In genomic region chr7:31466036-31466435, GRCh38 we compare ENCODE assay signal across 25 cellular contexts. TPM values are rescaled to one million over a fixed set of nuclear protein-coding genes. Genes with fewer than 3 reads are reported as not detected.
DNase-seq lines count a peak whose midpoint lies in the region; ATAC-seq and TF ChIP-seq lines count a peak whose summit lies in the region.
"Had no signal": no experiment of that assay in that cellular context is flagged by ENCODE, and none has a peak within 500 bp of the region (broad histone marks: within the 10 kb centered on the region; RNA-seq: fewer than 3 reads in every experiment).

No MANE protein-coding gene starts in this region.

- POLR2A ChIA-PET in activated CD4-positive, alpha-beta T cell treated with anti-CD3 and anti-CD28 coated beads for 36 hours (lab: Charles Lee): no interaction called here

- no peaks in the 10 kb centered on the region for H3K9me3 Mint-ChIP-seq in activated CD4-positive, alpha-beta T cell treated with anti-CD3 and anti-CD28 coated beads for 36 hours (ENCODE audit: low read depth)
- H3K9me3 Mint-ChIP-seq: activated T-cell treated with anti-CD3 and anti-CD28 coated beads, Interleukin-2, amount 50 U/mL, for 24 hours; CD8-positive, alpha-beta T cell; mesothelial cell of epicardium; nephron had no signal

- H3K9me3 ChIP-seq in gastroesophageal sphincter (no peaks in the 10 kb centered on the region), SJCRH30 (replicated peaks) (no peaks in the 10 kb centered on the region)
- H3K9me3 ChIP-seq: ascending aorta had no signal

- intact Hi-C loops in activated CD4-positive, alpha-beta T cell treated with anti-CD3 and anti-CD28 coated beads for 36 hours (cut with DNase I, micrococcal nuclease): no loop called here

- H3K4me1 Mint-ChIP-seq in activated CD4-positive, alpha-beta T cell treated with anti-CD3 and anti-CD28 coated beads for 36 hours: no peaks in the 10 kb centered on the region
- H3K4me1 Mint-ChIP-seq: activated CD4-positive, alpha-beta memory T cell treated with anti-CD3 and anti-CD28 coated beads, Interleukin-2, amount 10 ng/mL, durations not matched to agents 7 days and 5 days; activated naive CD4-positive, alpha-beta T cell treated with anti-CD3 and anti-CD28 coated beads, Interleukin-2, amount 10 ng/mL, durations not matched to agents 7 days and 5 days; mesothelial cell of epicardium; nephron had no signal

- no peak for TF ChIP-seq POLR2A in gastroesophageal sphincter (IDR thresholded peaks at IDR 0.05)

- H3K4me1 ChIP-seq in gastroesophageal sphincter: no peaks in the 10 kb centered on the region
- H3K4me1 ChIP-seq in SJCRH30: no peaks in the 10 kb centered on the region
- H3K4me1 ChIP-seq: ascending aorta had no signal

- H3K27ac ChIP-seq in gastroesophageal sphincter (no peak overlapping the region), SJCRH30 (no peak overlapping the region)
- H3K27ac ChIP-seq: ascending aorta, WERI-Rb-1 had no signal

- no peak for TF ChIP-seq CTCF in gastroesophageal sphincter (IDR thresholded peaks at IDR 0.05)

- DNase-seq in NCI-H2029 treated with DMSO at 0.1 percent for 48 hours (lab: John Stamatoyannopoulos, UW) (peak; percentile 56), iPS DF 4.7 (ENCODE audit: extremely low read depth, low spot score) (peak; percentile 78), SJCRH30 (no peak)
- DNase-seq in activated CD4-positive, alpha-beta T cell treated with anti-CD3 and anti-CD28 coated beads for 36 hours: no peak
- DNase-seq: activated CD4-positive, alpha-beta memory T cell treated with anti-CD3 and anti-CD28 coated beads, Interleukin-2, amount 10 ng/mL, durations not matched to agents 7 days and 5 days; activated naive CD4-positive, alpha-beta T cell treated with anti-CD3 and anti-CD28 coated beads, Interleukin-2, amount 10 ng/mL, durations not matched to agents 7 days and 5 days; activated T-cell treated with anti-CD3 and anti-CD28 coated beads, Interleukin-2, amount 50 U/mL, for 24 hours; CD8-positive, alpha-beta T cell; Karpas-422; left colon; NCI-H1048; Right ventricle myocardium superior; stimulated activated CD4-positive, alpha-beta T cell treated with anti-CD3 and anti-CD28 coated beads, Interleukin-4, amount 100 ng/mL, for 1 hour; WERI-Rb-1 had no signal

- TF ChIP-seq EP300 in gastroesophageal sphincter (IDR thresholded peaks at IDR 0.05): no peak

- no peaks in the 10 kb centered on the region for H3K36me3 ChIP-seq in gastroesophageal sphincter
- no peaks in the 10 kb centered on the region for H3K36me3 ChIP-seq in SJCRH30
- H3K36me3 ChIP-seq: ascending aorta, WERI-Rb-1 had no signal

- H3K36me3 Mint-ChIP-seq in activated CD4-positive, alpha-beta T cell treated with anti-CD3 and anti-CD28 coated beads for 36 hours (ENCODE audit: low read depth): no peaks in the 10 kb centered on the region
- H3K36me3 Mint-ChIP-seq: activated naive CD4-positive, alpha-beta T cell treated with anti-CD3 and anti-CD28 coated beads, Interleukin-2, amount 10 ng/mL, durations not matched to agents 7 days and 5 days; CD8-positive, alpha-beta T cell; mesothelial cell of epicardium had no signal

- no peak overlapping the region for H3K4me3 ChIP-seq in gastroesophageal sphincter
- H3K4me3 ChIP-seq in SJCRH30: no peak overlapping the region
- H3K4me3 ChIP-seq: ascending aorta had no signal

- no peak overlapping the region for H3K27ac Mint-ChIP-seq in activated CD4-positive, alpha-beta T cell treated with anti-CD3 and anti-CD28 coated beads for 36 hours
- H3K27ac Mint-ChIP-seq: activated CD4-positive, alpha-beta memory T cell treated with anti-CD3 and anti-CD28 coated beads, Interleukin-2, amount 10 ng/mL, durations not matched to agents 7 days and 5 days; activated naive CD4-positive, alpha-beta T cell treated with anti-CD3 and anti-CD28 coated beads, Interleukin-2, amount 10 ng/mL, durations not matched to agents 7 days and 5 days; activated T-cell treated with anti-CD3 and anti-CD28 coated beads, Interleukin-2, amount 50 U/mL, for 24 hours; CD8-positive, alpha-beta T cell; mesothelial cell of epicardium; nephron had no signal

- 20 to 33% methylated on average over 1 of the region's 1 CpG for WGBS in gastroesophageal sphincter (ENCODE audit: low coverage in 1 of 2), 2 donors

- CTCF ChIA-PET in activated CD4-positive, alpha-beta T cell treated with anti-CD3 and anti-CD28 coated beads for 36 hours (lab: Charles Lee): no interaction called here

- peaks cover 4% of the 10 kb centered on the region for H3K27me3 Mint-ChIP-seq in activated CD4-positive, alpha-beta T cell treated with anti-CD3 and anti-CD28 coated beads for 36 hours
- H3K27me3 Mint-ChIP-seq: activated CD4-positive, alpha-beta memory T cell treated with anti-CD3 and anti-CD28 coated beads, Interleukin-2, amount 10 ng/mL, durations not matched to agents 7 days and 5 days; activated naive CD4-positive, alpha-beta T cell treated with anti-CD3 and anti-CD28 coated beads, Interleukin-2, amount 10 ng/mL, durations not matched to agents 7 days and 5 days; activated T-cell treated with anti-CD3 and anti-CD28 coated beads, Interleukin-2, amount 50 U/mL, for 24 hours had no signal

- H3K4me3 Mint-ChIP-seq in activated CD4-positive, alpha-beta T cell treated with anti-CD3 and anti-CD28 coated beads for 36 hours: no peak overlapping the region
- H3K4me3 Mint-ChIP-seq: activated CD4-positive, alpha-beta memory T cell treated with anti-CD3 and anti-CD28 coated beads, Interleukin-2, amount 10 ng/mL, durations not matched to agents 7 days and 5 days; activated naive CD4-positive, alpha-beta T cell treated with anti-CD3 and anti-CD28 coated beads, Interleukin-2, amount 10 ng/mL, durations not matched to agents 7 days and 5 days; activated T-cell treated with anti-CD3 and anti-CD28 coated beads, Interleukin-2, amount 50 U/mL, for 24 hours; CD8-positive, alpha-beta T cell; mesothelial cell of epicardium; nephron had no signal

- H3K27me3 ChIP-seq in gastroesophageal sphincter (no peaks in the 10 kb centered on the region), SJCRH30 (peaks cover 25% of the 10 kb centered on the region)
- H3K27me3 ChIP-seq: ascending aorta had no signal

- ATAC-seq in GM18498 (IDR thresholded peaks at IDR 0.05; ENCODE audit: unreplicated experiment): peak; percentile 76
- ATAC-seq in GM21447 (IDR thresholded peaks at IDR 0.05; ENCODE audit: unreplicated experiment): peak; percentile 76
- no peak for ATAC-seq in gastroesophageal sphincter
- no peak for ATAC-seq in activated CD4-positive, alpha-beta T cell treated with anti-CD3 and anti-CD28 coated beads for 36 hours
- no peak for ATAC-seq in HG03565 (IDR thresholded peaks at IDR 0.05; ENCODE audit: unreplicated experiment)
- ATAC-seq: CD8-positive, alpha-beta T cell; left colon had no signal

RNA-seq across cellular contexts. Expression of gene ITPRID1, which starts 47.9 kb away (rescaled TPM):
- under 1 TPM in 1 of 4 donors, not detected in 3; 0.49 TPM for total RNA-seq in gastroesophageal sphincter
- total RNA-seq in activated CD4-positive, alpha-beta T cell treated with anti-CD3 and anti-CD28 coated beads for 36 hours: not detected
- total RNA-seq in SJCRH30 (2014; rRNA removed; shearing (Covaris generic)): not detected in 2 replicates
- total RNA-seq: activated CD4-positive, alpha-beta memory T cell treated with anti-CD3 and anti-CD28 coated beads, Interleukin-2, amount 10 ng/mL, durations not matched to agents 7 days and 5 days; ascending aorta; CD8-positive, alpha-beta T cell; Daoy; mesothelial cell of epicardium; OCI-LY7; posterior vena cava; Right ventricle myocardium superior; urinary bladder had no signal

Comparison
In these comparisons a context has a peak if more than half of its experiments do, and no peak if none do; other contexts are left out.
1. ATAC-seq: peak in GM18498 (single experiment) and GM21447 (single experiment); none in gastroesophageal sphincter (single experiment), activated CD4-positive, alpha-beta T cell treated with anti-CD3 and anti-CD28 coated beads for 36 hours (single experiment) and HG03565 (single experiment).
2. DNase-seq: peak in NCI-H2029 treated with DMSO at 0.1 percent for 48 hours (single experiment) and iPS DF 4.7 (single experiment); none in activated CD4-positive, alpha-beta T cell treated with anti-CD3 and anti-CD28 coated beads for 36 hours (single experiment) and SJCRH30 (0 of 2).